ENCODE assay signal across 1 cellular context in genomic region chr9:37001461-37001860, GRCh38.
TF ChIP-seq lines count a peak whose summit lies in the region.

No MANE protein-coding gene starts in this region.

TF ChIP-seq in GM12878, 131 proteins besides CTCF, POLR2A, EP300 and RAD21 (continued from another document):
- TF ChIP-seq ZBTB33 (IDR thresholded peaks at IDR 0.05) (no peak), ZBTB11 (CRISPR knock-in tag; IDR thresholded peaks at IDR 0.05) (no peak), RELB (IDR thresholded peaks at IDR 0.05; ENCODE audit: low read depth) (no peak), PML (IDR thresholded peaks at IDR 0.05; ENCODE audit: low read length) (no peak), FOXK2 (IDR thresholded peaks at IDR 0.05) (no peak), HDAC6 (IDR thresholded peaks at IDR 0.05; ENCODE audit: unreplicated experiment) (no peak), CBX5 (IDR thresholded peaks at IDR 0.05; ENCODE audit: low read depth) (no peak), GABPA (IDR thresholded peaks at IDR 0.05; ENCODE audit: low read depth) (no peak), EZH2 (IDR thresholded peaks at IDR 0.05; ENCODE audit: borderline replicate concordance, control insufficient read depth, low read depth, low read length) (no peak), ZNF384 (IDR thresholded peaks at IDR 0.05; ENCODE audit: borderline replicate concordance, low read depth, low read length) (peak; percentile 86), HDAC2 (IDR thresholded peaks at IDR 0.05) (no peak), ZNF24 (IDR thresholded peaks at IDR 0.05) (no peak), MYB (IDR thresholded peaks at IDR 0.05; ENCODE audit: borderline replicate concordance, low read depth, low read length) (no peak), SREBF2 (IDR thresholded peaks at IDR 0.05; ENCODE audit: low read length) (no peak), IKZF2 (IDR thresholded peaks at IDR 0.05) (peak in 1 of 2 experiments; percentile 43; a peak in 3 of 4 replicates), ATF7 (IDR thresholded peaks at IDR 0.05; ENCODE audit: low read depth) (no peak)
- TF ChIP-seq, protein P1, sequence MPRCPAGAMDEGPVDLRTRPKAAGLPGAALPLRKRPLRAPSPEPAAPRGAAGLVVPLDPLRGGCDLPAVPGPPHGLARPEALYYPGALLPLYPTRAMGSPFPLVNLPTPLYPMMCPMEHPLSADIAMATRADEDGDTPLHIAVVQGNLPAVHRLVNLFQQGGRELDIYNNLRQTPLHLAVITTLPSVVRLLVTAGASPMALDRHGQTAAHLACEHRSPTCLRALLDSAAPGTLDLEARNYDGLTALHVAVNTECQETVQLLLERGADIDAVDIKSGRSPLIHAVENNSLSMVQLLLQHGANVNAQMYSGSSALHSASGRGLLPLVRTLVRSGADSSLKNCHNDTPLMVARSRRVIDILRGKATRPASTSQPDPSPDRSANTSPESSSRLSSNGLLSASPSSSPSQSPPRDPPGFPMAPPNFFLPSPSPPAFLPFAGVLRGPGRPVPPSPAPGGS (IDR thresholded peaks at IDR 0.05; ENCODE audit: borderline replicate concordance, insufficient read depth, low read depth, low read length, poor library complexity, severe bottlenecking), result no peak
